ENCODE assay signal across 22 cellular contexts in genomic region chrX:2345562-2345961, GRCh38.
"Had no signal": no experiment of that assay in that cellular context is flagged by ENCODE, and none has a peak within 500 bp of the region (broad histone marks: within the 10 kb centered on the region; RNA-seq: fewer than 3 reads in every experiment).

No MANE protein-coding gene starts in this region.

- H3K4me1 ChIP-seq: left lung, lower lobe of right lung had no signal

- H3K27me3 ChIP-seq: dorsolateral prefrontal cortex, esophagus muscularis mucosa, gastrocnemius medialis, heart right ventricle, left lung had no signal

- DNase-seq: dermis blood vessel endothelial cell; dorsolateral prefrontal cortex; effector CD4-positive, alpha-beta T cell; effector memory CD4-positive, alpha-beta T cell; foreskin fibroblast; foreskin melanocyte; glutamatergic neuron; head of caudate nucleus; heart right ventricle; hippocampal formation; left cardiac atrium; left lung; left ventricle myocardium superior; lower lobe of right lung; mesenchymal stem cell; mucosa of descending colon; naive B cell; naive thymus-derived CD8-positive, alpha-beta T cell had no signal

- H3K27ac Mint-ChIP-seq: mesothelial cell of epicardium; naive thymus-derived CD8-positive, alpha-beta T cell had no signal

- H3K27me3 Mint-ChIP-seq: naive B cell; naive thymus-derived CD8-positive, alpha-beta T cell had no signal

- H3K27ac ChIP-seq: coronary artery, dorsolateral prefrontal cortex, esophagus muscularis mucosa, heart right ventricle, left lung, lower lobe of right lung had no signal

- H3K4me1 Mint-ChIP-seq: mesothelial cell of epicardium had no signal

- H3K36me3 ChIP-seq: gastrocnemius medialis, lower lobe of right lung had no signal

- H3K9me3 ChIP-seq: esophagus muscularis mucosa, gastrocnemius medialis, lower lobe of right lung had no signal

- H3K4me3 ChIP-seq: coronary artery, dorsolateral prefrontal cortex, esophagus muscularis mucosa, gastrocnemius medialis, heart right ventricle, left lung, lower lobe of right lung, mucosa of descending colon had no signal

- H3K4me3 Mint-ChIP-seq: mesothelial cell of epicardium; naive B cell; naive thymus-derived CD8-positive, alpha-beta T cell had no signal
